Comparison of ENCODE assay signal across 1 cellular context in genomic region chr19:38298841-38299680, GRCh38.
TF ChIP-seq lines count a peak whose summit lies in the region.

No MANE protein-coding gene starts in this region.

TF ChIP-seq in GM12891, 5 proteins besides CTCF, POLR2A, EP300 and RAD21:
- TF ChIP-seq SPI1 (IDR thresholded peaks at IDR 0.05; ENCODE audit: low read depth, low read length): no peak
- no peak for TF ChIP-seq PAX5 (IDR thresholded peaks at IDR 0.05; ENCODE audit: insufficient read depth, low read length, severe bottlenecking)
- TF ChIP-seq POU2F2 (IDR thresholded peaks at IDR 0.05; ENCODE audit: low read depth, low read length): no peak
- TF ChIP-seq POLR2AphosphoS5 (IDR thresholded peaks at IDR 0.05; ENCODE audit: low read depth, low read length): no peak
- TF ChIP-seq TAF1 (IDR thresholded peaks at IDR 0.05; ENCODE audit: low read depth, low read length): no peak
